9 cellular contexts compared by ENCODE assay signal in genomic region chr17:33038740-33039139, GRCh38. TPM values are rescaled to one million over a fixed set of nuclear protein-coding genes. Genes with fewer than 3 reads are reported as not detected.
DNase-seq lines count a peak whose midpoint lies in the region; ATAC-seq, FAIRE-seq and TF ChIP-seq lines count a peak whose summit lies in the region.
"Had no signal": no experiment of that assay in that cellular context is flagged by ENCODE, and none has a peak within 500 bp of the region (broad histone marks: within the 10 kb centered on the region; RNA-seq: fewer than 3 reads in every experiment).

No MANE protein-coding gene starts in this region.

- H3K27ac Mint-ChIP-seq in activated T-helper 17 cell treated with anti-CD3 and anti-CD28 coated beads, Interleukin-2, amount 50 U/mL, for 72 hours: no peak overlapping the region
- no peak overlapping the region for H3K27ac Mint-ChIP-seq in type B pancreatic cell

- peaks cover 3% of the 10 kb centered on the region for H3K9me3 Mint-ChIP-seq in activated T-helper 17 cell treated with anti-CD3 and anti-CD28 coated beads, Interleukin-2, amount 50 U/mL, for 72 hours
- no peaks in the 10 kb centered on the region for H3K9me3 Mint-ChIP-seq in type B pancreatic cell

- DNase-seq in D721Med (ENCODE audit: insufficient read length, low spot score) (no peak), HuH-7.5 (ENCODE audit: low spot score) (peak; percentile 33), iPS-NIHi11 (ENCODE audit: low spot score) (peak; percentile 88), type B pancreatic cell (ENCODE audit: extremely low spot score, unreplicated experiment) (no peak), T-helper 9 cell (no peak)

- no peak overlapping the region for H3K4me3 Mint-ChIP-seq in activated T-helper 17 cell treated with anti-CD3 and anti-CD28 coated beads, Interleukin-2, amount 50 U/mL, for 72 hours
- no peak overlapping the region for H3K4me3 Mint-ChIP-seq in type B pancreatic cell

- TF ChIP-seq CTCF in D721Med (IDR thresholded peaks at IDR 0.05; ENCODE audit: insufficient read depth, missing control alignments) (peak; percentile 32), type B pancreatic cell (conservative IDR thresholded peaks at IDR 0.05) (peak; percentile 83)

- H3K27me3 Mint-ChIP-seq in activated T-helper 17 cell treated with anti-CD3 and anti-CD28 coated beads, Interleukin-2, amount 50 U/mL, for 72 hours: peaks cover 45% of the 10 kb centered on the region
- H3K27me3 Mint-ChIP-seq in type B pancreatic cell: peaks cover 40% of the 10 kb centered on the region

- H3K4me1 Mint-ChIP-seq in activated T-helper 17 cell treated with anti-CD3 and anti-CD28 coated beads, Interleukin-2, amount 50 U/mL, for 72 hours: no peaks in the 10 kb centered on the region
- no peaks in the 10 kb centered on the region for H3K4me1 Mint-ChIP-seq in type B pancreatic cell (ENCODE audit: unreplicated experiment)

- FAIRE-seq in D721Med (lab: Jason Lieb, UNC): no peak

- ATAC-seq in activated T-helper 17 cell treated with anti-CD3 and anti-CD28 coated beads, Interleukin-2, amount 50 U/mL, for 72 hours (replicated peaks): peak; percentile 16
- ATAC-seq in HG03159 (IDR thresholded peaks at IDR 0.05; ENCODE audit: unreplicated experiment): no peak
- ATAC-seq in HG03139 (IDR thresholded peaks at IDR 0.05; ENCODE audit: unreplicated experiment): no peak

- H3K36me3 Mint-ChIP-seq in activated T-helper 17 cell treated with anti-CD3 and anti-CD28 coated beads, Interleukin-2, amount 50 U/mL, for 72 hours (ENCODE audit: low read depth): no peaks in the 10 kb centered on the region
- H3K36me3 Mint-ChIP-seq in type B pancreatic cell: no peaks in the 10 kb centered on the region

RNA-seq across cellular contexts. Expression of gene SPACA3, which starts 47.1 kb away (rescaled TPM):
- under 1 TPM in 1 of 2 donors, not detected in 1; 0.56 TPM for total RNA-seq in activated T-helper 17 cell treated with anti-CD3 and anti-CD28 coated beads, Interleukin-2, amount 50 U/mL, for 72 hours
- not detected in 2 replicates for total RNA-seq in type B pancreatic cell (ENCODE audit: low replicate concordance)
- total RNA-seq: urinary bladder had no signal

Comparison
In these comparisons a context has a peak if more than half of its experiments do, and no peak if none do; other contexts are left out.
1. DNase-seq: peak in HuH-7.5 (single experiment) and iPS-NIHi11 (single experiment); none in D721Med (single experiment), type B pancreatic cell (single experiment) and T-helper 9 cell (single experiment).